In genomic region chr16:53219795-53220194, GRCh38 we compare ENCODE assay signal across 10 cellular contexts.
DNase-seq lines count a peak whose midpoint lies in the region; ATAC-seq and TF ChIP-seq lines count a peak whose summit lies in the region.
"Had no signal": no experiment of that assay in that cellular context is flagged by ENCODE, and none has a peak within 500 bp of the region (broad histone marks: within the 10 kb centered on the region; RNA-seq: fewer than 3 reads in every experiment).

No MANE protein-coding gene starts in this region.

- H3K4me1 ChIP-seq in esophagus squamous epithelium: peaks cover 6 to 73% (median 24%) of the 10 kb centered on the region in 3 donors
- no peaks in the 10 kb centered on the region for H3K4me1 ChIP-seq in effector memory CD4-positive, alpha-beta T cell (ENCODE audit: control insufficient read depth, insufficient read depth, low read length, poor library complexity, severe bottlenecking)
- H3K4me1 ChIP-seq: SJCRH30 had no signal

- DNase-seq in KG1 (lab: John Stamatoyannopoulos, UW) (peak; percentile 55), esophagus squamous epithelium (lab: John Stamatoyannopoulos, UW) (no peak), pons (ENCODE audit: low spot score) (peak; percentile 77), posterior vena cava (ENCODE audit: low spot score) (no peak)
- DNase-seq in effector memory CD4-positive, alpha-beta T cell: no peak
- no peak for DNase-seq in stimulated activated CD4-positive, alpha-beta T cell treated with anti-CD3 and anti-CD28 coated beads, Interleukin-15, amount 100 ng/mL, for 24 hours
- DNase-seq: activated naive CD8-positive, alpha-beta T cell treated with anti-CD3 and anti-CD28 coated beads, Interleukin-2, amount 10 ng/mL, durations not matched to agents 7 days and 5 days had no signal

- ATAC-seq in GM18858 (IDR thresholded peaks at IDR 0.05; ENCODE audit: unreplicated experiment): peak; percentile 49
- no peak for ATAC-seq in HG02884 (IDR thresholded peaks at IDR 0.05; ENCODE audit: unreplicated experiment)

- TF ChIP-seq CTCF in esophagus squamous epithelium (IDR thresholded peaks at IDR 0.05): no peak

- peaks cover 0 to 32% (median 0%) of the 10 kb centered on the region in 3 donors for H3K36me3 ChIP-seq in esophagus squamous epithelium
- peaks cover 7% of the 10 kb centered on the region for H3K36me3 ChIP-seq in effector memory CD4-positive, alpha-beta T cell (ENCODE audit: control insufficient read depth, insufficient read depth, low read length)

- no peaks in the 10 kb centered on the region for H3K27me3 ChIP-seq in esophagus squamous epithelium
- H3K27me3 ChIP-seq in effector memory CD4-positive, alpha-beta T cell (replicated peaks; ENCODE audit: control insufficient read depth, insufficient read depth, low read length, poor library complexity, severe bottlenecking): no peaks in the 10 kb centered on the region
- H3K27me3 ChIP-seq: SJCRH30 had no signal

- intact Hi-C loops in esophagus squamous epithelium (cut with DNase I) (no loop called here), posterior vena cava (cut with DNase I) (loop anchor here in 1 of 2 donors (10.0 kb wide), 1 partner anchor 165 kb away; the partner anchor contains the start of genes CHD9 and CHD9NB)

- H3K27ac ChIP-seq in esophagus squamous epithelium: peak overlapping the region; percentile 32 to 70 (median 62)
- no peak overlapping the region for H3K27ac ChIP-seq in effector memory CD4-positive, alpha-beta T cell (ENCODE audit: insufficient read depth, low read length, poor library complexity, severe bottlenecking)
- H3K27ac ChIP-seq: SJCRH30 had no signal

- H3K9me3 ChIP-seq in esophagus squamous epithelium: no peaks in the 10 kb centered on the region
- no peaks in the 10 kb centered on the region for H3K9me3 ChIP-seq in effector memory CD4-positive, alpha-beta T cell (ENCODE audit: control insufficient read depth, low read length)
- H3K9me3 ChIP-seq: SJCRH30 had no signal

- no peak for TF ChIP-seq POLR2A in esophagus squamous epithelium (IDR thresholded peaks at IDR 0.05)

- no peak overlapping the region for H3K4me3 ChIP-seq in esophagus squamous epithelium
- no peak overlapping the region for H3K4me3 ChIP-seq in effector memory CD4-positive, alpha-beta T cell (ENCODE audit: insufficient read depth, low read depth, low read length, poor library complexity, severe bottlenecking)
- H3K4me3 ChIP-seq: SJCRH30 had no signal

- 11 to 20% methylated on average over 1 of the region's 1 CpG for WGBS in esophagus squamous epithelium, 2 donors

Comparison
In these comparisons a context has a peak if more than half of its experiments do, and no peak if none do; other contexts are left out.
1. DNase-seq: peak in KG1 (single experiment) and pons (single experiment); none in esophagus squamous epithelium (single experiment), effector memory CD4-positive, alpha-beta T cell (0 of 3), posterior vena cava (single experiment) and stimulated activated CD4-positive, alpha-beta T cell treated with anti-CD3 and anti-CD28 coated beads, Interleukin-15, amount 100 ng/mL, for 24 hours (single experiment).